In genomic region chr3:194486540-194487288, GRCh38 we compare ENCODE assay signal across 8 cellular contexts.
A peak's percentile ranks its signal among the peaks of the same experiment; 100 is the strongest.
DNase-seq lines count a peak whose midpoint lies in the region; ATAC-seq, FAIRE-seq and TF ChIP-seq lines count a peak whose summit lies in the region.

Gene ATP13A3 (minus strand): TSS chr3:194487002. CDS start chr3:194462190, 24,812 bp downstream.

- FAIRE-seq in GM18507 (lab: Jason Lieb, UNC): peak; percentile 81

- H3K4me3 ChIP-seq in astrocyte of the cerebellum (ENCODE audit: low read depth, low read length): peak within 1 kb of the TSS; percentile 60
- peak within 1 kb of the TSS; percentile 90 for H3K4me3 ChIP-seq in retinal pigment epithelial cell (ENCODE audit: low read length)

- DNase-seq in GM18507 (ENCODE audit: extremely low spot score, insufficient read length, low read depth) (peak; percentile 93), NCI-H2029 treated with DMSO at 0.1 percent for 48 hours (lab: John Stamatoyannopoulos, UW) (peak; percentile 81), T-helper 9 cell (peak; percentile 88), astrocyte of the cerebellum (ENCODE audit: low read depth) (peak; percentile 65), hepatic stellate cell (ENCODE audit: low spot score) (peak; percentile 95), retinal pigment epithelial cell (ENCODE audit: low read depth) (peak; percentile 51), retina (no peak)

- in situ Hi-C loops in astrocyte of the cerebellum (cut with HindIII; ENCODE audit: low sequenced_read_pairs): loop anchor here (5.0 kb wide), 1 partner anchor 66 kb away; no protein-coding TSS in a partner anchor

- no peak for TF ChIP-seq CTCF in astrocyte of the cerebellum (IDR thresholded peaks at IDR 0.05; ENCODE audit: low read depth, low read length, missing control alignments)
- no peak for TF ChIP-seq CTCF in retinal pigment epithelial cell (conservative IDR thresholded peaks at IDR 0.05; ENCODE audit: low read depth, low read length)

- peak; percentile 54 for ATAC-seq in HG02973 (IDR thresholded peaks at IDR 0.05; ENCODE audit: unreplicated experiment)
